In genomic region chr11:66727282-66727882, GRCh38 we compare ENCODE assay signal across 1 cellular context.
TF ChIP-seq lines count a peak whose summit lies in the region.

No MANE protein-coding gene starts in this region.

TF ChIP-seq in HepG2, 621 proteins besides CTCF, POLR2A, EP300 and RAD21 (continued from another document and continues in another):
- TF ChIP-seq ZNF337 (CRISPR knock-in tag; IDR thresholded peaks at IDR 0.05; ENCODE audit: borderline replicate concordance, low read depth) (no peak), HOXA9 (CRISPR knock-in tag; IDR thresholded peaks at IDR 0.05; ENCODE audit: borderline replicate concordance) (no peak), IRX3 (CRISPR knock-in tag; IDR thresholded peaks at IDR 0.05; ENCODE audit: borderline replicate concordance, low read depth) (0 out of 2 replicates have a peak, but pooled peaks have one; percentile 7), RARG (CRISPR knock-in tag; IDR thresholded peaks at IDR 0.05; ENCODE audit: low read depth) (no peak), SALL1 (CRISPR knock-in tag; IDR thresholded peaks at IDR 0.05) (peak; percentile 37; the same call in 1 of the 2 replicates), GABPA (IDR thresholded peaks at IDR 0.05; ENCODE audit: low read depth, low read length) (0 out of 2 replicates have a peak, but pooled peaks have one; percentile 20), GABPA (CRISPR knock-in tag; IDR thresholded peaks at IDR 0.05; ENCODE audit: low read depth) (no peak), ATF1 (CRISPR knock-in tag; IDR thresholded peaks at IDR 0.05) (no peak), TP53 (CRISPR knock-in tag; conservative IDR thresholded peaks at IDR 0.05) (no peak), ERF (CRISPR knock-in tag; IDR thresholded peaks at IDR 0.05) (peak; percentile 46; the same call in 1 of the 2 replicates), ZNF556 (CRISPR knock-in tag; IDR thresholded peaks at IDR 0.05; ENCODE audit: borderline replicate concordance) (no peak), ZMAT3 (CRISPR knock-in tag; conservative IDR thresholded peaks at IDR 0.05) (no peak), BHLHE40 (IDR thresholded peaks at IDR 0.05; ENCODE audit: low read length) (no peak), ELF1 (CRISPR knock-in tag; IDR thresholded peaks at IDR 0.05) (no peak), PHF8 (CRISPR knock-in tag; IDR thresholded peaks at IDR 0.05) (peak; percentile 35; the same call in 1 of the 2 replicates), ZFYVE20 (CRISPR knock-in tag; IDR thresholded peaks at IDR 0.05; ENCODE audit: borderline replicate concordance, low read depth) (no peak), POLR2AphosphoS2 (IDR thresholded peaks at IDR 0.05; ENCODE audit: low read depth, low read length) (no peak), KDM2A (CRISPR knock-in tag; IDR thresholded peaks at IDR 0.05; ENCODE audit: borderline replicate concordance, low read depth) (peak; percentile 70; the same call in 1 of the 2 replicates), PHF21A (CRISPR knock-in tag; IDR thresholded peaks at IDR 0.05) (peak; percentile 36; the same call in 1 of the 2 replicates), ZNF687 (CRISPR knock-in tag; IDR thresholded peaks at IDR 0.05) (peak; percentile 86), SYNCRIP (IDR thresholded peaks at IDR 0.05; ENCODE audit: insufficient read depth, low read depth, low read length) (no peak), HNRNPLL (IDR thresholded peaks at IDR 0.05; ENCODE audit: low read depth, low read length, poor library complexity, severe bottlenecking) (peak; percentile 56), TARDBP (CRISPR knock-in tag; IDR thresholded peaks at IDR 0.05) (no peak), PLRG1 (conservative IDR thresholded peaks at IDR 0.05) (no peak), SNRNP70 (IDR thresholded peaks at IDR 0.05; ENCODE audit: low read depth, low read length) (no peak), ARHGAP35 (CRISPR knock-in tag; IDR thresholded peaks at IDR 0.05; ENCODE audit: borderline replicate concordance) (no peak), TBX2 (CRISPR knock-in tag; IDR thresholded peaks at IDR 0.05; ENCODE audit: borderline replicate concordance) (peak; percentile 34; the same call in 1 of the 2 replicates), ZNF335 (CRISPR knock-in tag; IDR thresholded peaks at IDR 0.05) (0 out of 2 replicates have a peak, but pooled peaks have one; percentile 51), ZNF713 (CRISPR knock-in tag; IDR thresholded peaks at IDR 0.05) (no peak), ZXDC (CRISPR knock-in tag; IDR thresholded peaks at IDR 0.05) (no peak), CENPT (CRISPR knock-in tag; IDR thresholded peaks at IDR 0.05; ENCODE audit: low read depth) (0 out of 2 replicates have a peak, but pooled peaks have one; percentile 51), ZNF614 (CRISPR knock-in tag; IDR thresholded peaks at IDR 0.05; ENCODE audit: borderline replicate concordance) (no peak), ZNF574 (CRISPR knock-in tag; IDR thresholded peaks at IDR 0.05) (peak; percentile 22; the same call in 1 of the 2 replicates)
- TF ChIP-seq, protein P1, sequence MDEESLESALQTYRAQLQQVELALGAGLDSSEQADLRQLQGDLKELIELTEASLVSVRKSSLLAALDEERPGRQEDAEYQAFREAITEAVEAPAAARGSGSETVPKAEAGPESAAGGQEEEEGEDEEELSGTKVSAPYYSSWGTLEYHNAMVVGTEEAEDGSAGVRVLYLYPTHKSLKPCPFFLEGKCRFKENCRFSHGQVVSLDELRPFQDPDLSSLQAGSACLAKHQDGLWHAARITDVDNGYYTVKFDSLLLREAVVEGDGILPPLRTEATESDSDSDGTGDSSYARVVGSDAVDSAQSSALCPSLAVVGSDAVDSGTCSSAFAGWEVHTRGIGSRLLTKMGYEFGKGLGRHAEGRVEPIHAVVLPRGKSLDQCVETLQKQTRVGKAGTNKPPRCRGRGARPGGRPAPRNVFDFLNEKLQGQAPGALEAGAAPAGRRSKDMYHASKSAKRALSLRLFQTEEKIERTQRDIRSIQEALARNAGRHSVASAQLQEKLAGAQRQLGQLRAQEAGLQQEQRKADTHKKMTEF (CRISPR knock-in tag; IDR thresholded peaks at IDR 0.05), result no peak
- TF ChIP-seq, protein P2, sequence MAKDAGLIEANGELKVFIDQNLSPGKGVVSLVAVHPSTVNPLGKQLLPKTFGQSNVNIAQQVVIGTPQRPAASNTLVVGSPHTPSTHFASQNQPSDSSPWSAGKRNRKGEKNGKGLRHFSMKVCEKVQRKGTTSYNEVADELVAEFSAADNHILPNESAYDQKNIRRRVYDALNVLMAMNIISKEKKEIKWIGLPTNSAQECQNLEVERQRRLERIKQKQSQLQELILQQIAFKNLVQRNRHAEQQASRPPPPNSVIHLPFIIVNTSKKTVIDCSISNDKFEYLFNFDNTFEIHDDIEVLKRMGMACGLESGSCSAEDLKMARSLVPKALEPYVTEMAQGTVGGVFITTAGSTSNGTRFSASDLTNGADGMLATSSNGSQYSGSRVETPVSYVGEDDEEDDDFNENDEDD (CRISPR knock-in tag; IDR thresholded peaks at IDR 0.05; ENCODE audit: borderline replicate concordance), result peak; percentile 55; the same call in 1 of the 2 replicates
- TF ChIP-seq, protein P3, sequence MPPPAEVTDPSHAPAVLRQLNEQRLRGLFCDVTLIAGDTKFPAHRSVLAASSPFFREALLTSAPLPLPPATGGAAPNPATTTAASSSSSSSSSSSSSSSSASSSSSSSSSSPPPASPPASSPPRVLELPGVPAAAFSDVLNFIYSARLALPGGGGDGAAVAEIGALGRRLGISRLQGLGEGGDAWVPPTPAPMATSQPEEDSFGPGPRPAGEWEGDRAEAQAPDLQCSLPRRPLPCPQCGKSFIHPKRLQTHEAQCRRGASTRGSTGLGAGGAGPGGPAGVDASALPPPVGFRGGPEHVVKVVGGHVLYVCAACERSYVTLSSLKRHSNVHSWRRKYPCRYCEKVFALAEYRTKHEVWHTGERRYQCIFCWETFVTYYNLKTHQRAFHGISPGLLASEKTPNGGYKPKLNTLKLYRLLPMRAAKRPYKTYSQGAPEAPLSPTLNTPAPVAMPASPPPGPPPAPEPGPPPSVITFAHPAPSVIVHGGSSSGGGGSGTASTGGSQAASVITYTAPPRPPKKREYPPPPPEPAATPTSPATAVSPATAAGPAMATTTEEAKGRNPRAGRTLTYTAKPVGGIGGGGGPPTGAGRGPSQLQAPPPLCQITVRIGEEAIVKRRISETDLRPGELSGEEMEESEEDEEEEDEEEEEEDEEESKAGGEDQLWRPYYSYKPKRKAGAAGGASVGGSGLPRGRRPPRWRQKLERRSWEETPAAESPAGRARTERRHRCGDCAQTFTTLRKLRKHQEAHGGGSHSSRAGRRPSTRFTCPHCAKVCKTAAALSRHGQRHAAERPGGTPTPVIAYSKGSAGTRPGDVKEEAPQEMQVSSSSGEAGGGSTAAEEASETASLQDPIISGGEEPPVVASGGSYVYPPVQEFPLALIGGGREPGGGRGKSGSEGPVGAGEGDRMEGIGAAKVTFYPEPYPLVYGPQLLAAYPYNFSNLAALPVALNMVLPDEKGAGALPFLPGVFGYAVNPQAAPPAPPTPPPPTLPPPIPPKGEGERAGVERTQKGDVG (CRISPR knock-in tag; IDR thresholded peaks at IDR 0.05; ENCODE audit: borderline replicate concordance), result no peak
- TF ChIP-seq, protein P4, sequence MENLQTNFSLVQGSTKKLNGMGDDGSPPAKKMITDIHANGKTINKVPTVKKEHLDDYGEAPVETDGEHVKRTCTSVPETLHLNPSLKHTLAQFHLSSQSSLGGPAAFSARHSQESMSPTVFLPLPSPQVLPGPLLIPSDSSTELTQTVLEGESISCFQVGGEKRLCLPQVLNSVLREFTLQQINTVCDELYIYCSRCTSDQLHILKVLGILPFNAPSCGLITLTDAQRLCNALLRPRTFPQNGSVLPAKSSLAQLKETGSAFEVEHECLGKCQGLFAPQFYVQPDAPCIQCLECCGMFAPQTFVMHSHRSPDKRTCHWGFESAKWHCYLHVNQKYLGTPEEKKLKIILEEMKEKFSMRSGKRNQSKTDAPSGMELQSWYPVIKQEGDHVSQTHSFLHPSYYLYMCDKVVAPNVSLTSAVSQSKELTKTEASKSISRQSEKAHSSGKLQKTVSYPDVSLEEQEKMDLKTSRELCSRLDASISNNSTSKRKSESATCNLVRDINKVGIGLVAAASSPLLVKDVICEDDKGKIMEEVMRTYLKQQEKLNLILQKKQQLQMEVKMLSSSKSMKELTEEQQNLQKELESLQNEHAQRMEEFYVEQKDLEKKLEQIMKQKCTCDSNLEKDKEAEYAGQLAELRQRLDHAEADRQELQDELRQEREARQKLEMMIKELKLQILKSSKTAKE (CRISPR knock-in tag; IDR thresholded peaks at IDR 0.05; ENCODE audit: borderline replicate concordance), result peak; percentile 45; the same call in 1 of the 2 replicates
- TF ChIP-seq, protein P5, sequence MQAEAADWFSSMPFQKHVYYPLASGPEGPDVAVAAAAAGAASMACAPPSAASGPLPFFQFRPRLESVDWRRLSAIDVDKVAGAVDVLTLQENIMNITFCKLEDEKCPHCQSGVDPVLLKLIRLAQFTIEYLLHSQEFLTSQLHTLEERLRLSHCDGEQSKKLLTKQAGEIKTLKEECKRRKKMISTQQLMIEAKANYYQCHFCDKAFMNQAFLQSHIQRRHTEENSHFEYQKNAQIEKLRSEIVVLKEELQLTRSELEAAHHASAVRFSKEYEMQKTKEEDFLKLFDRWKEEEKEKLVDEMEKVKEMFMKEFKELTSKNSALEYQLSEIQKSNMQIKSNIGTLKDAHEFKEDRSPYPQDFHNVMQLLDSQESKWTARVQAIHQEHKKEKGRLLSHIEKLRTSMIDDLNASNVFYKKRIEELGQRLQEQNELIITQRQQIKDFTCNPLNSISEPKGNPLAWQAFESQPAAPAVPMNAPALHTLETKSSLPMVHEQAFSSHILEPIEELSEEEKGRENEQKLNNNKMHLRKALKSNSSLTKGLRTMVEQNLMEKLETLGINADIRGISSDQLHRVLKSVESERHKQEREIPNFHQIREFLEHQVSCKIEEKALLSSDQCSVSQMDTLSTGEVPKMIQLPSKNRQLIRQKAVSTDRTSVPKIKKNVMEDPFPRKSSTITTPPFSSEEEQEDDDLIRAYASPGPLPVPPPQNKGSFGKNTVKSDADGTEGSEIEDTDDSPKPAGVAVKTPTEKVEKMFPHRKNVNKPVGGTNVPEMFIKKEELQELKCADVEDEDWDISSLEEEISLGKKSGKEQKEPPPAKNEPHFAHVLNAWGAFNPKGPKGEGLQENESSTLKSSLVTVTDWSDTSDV (CRISPR knock-in tag; IDR thresholded peaks at IDR 0.05), result no peak
